In the genomic region with DNA sequence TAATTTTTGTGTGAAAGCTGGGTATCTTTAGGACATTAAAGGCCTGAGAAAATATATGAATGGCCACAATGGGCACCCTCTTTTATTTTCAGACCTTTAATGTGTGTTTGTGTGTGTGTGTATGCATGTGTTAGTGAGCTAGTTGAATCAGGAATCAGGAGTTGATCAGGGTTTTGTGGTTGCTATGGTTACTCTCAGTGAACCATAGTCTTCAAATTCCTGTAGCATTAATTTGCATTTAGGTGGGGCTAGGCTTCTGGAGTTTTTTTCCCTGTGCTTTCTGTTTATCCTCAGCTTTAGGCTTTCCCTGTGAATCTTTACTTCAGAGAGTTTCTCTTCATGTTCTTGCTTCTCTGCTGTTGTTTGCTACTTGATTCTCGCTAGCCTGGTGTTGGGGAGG, we compare ENCODE assay signal across 29 cellular contexts.
DNase-seq lines count a peak whose midpoint lies in the region; ATAC-seq, FAIRE-seq and TF ChIP-seq lines count a peak whose summit lies in the region.
"Had no signal": no experiment of that assay in that cellular context is flagged by ENCODE, and none has a peak within 500 bp of the region (broad histone marks: within the 10 kb centered on the region; RNA-seq: fewer than 3 reads in every experiment).

No MANE protein-coding gene starts in this region.

- CTCF ChIA-PET in HepG2 (lab: Yijun Ruan, JAX; ENCODE audit: low intra/inter-chr PET ratio, low total read pairs) = no interaction called here
- CTCF ChIA-PET in GM12878 (lab: Yijun Ruan, JAX) = no interaction called here

- H3K9ac ChIP-seq in HepG2 (ENCODE audit: insufficient read depth, low read depth, low read length) (no peak overlapping the region), GM12878 (ENCODE audit: control insufficient read depth, insufficient read depth, low read length) (no peak overlapping the region)
- H3K9ac ChIP-seq: BLaER1 had no signal

- no peak overlapping the region for H3K4me2 ChIP-seq in HepG2 (ENCODE audit: low read depth, low read length)
- H3K4me2 ChIP-seq in GM12878 (ENCODE audit: control insufficient read depth, insufficient read depth) = no peak overlapping the region
- H3K4me2 ChIP-seq: BLaER1 had no signal

- intact Hi-C loops in HepG2 (cut with micrococcal nuclease; ENCODE audit: unreplicated experiment) (no loop called here), right lobe of liver (cut with DNase I) (no loop called here), GM12878 (cut with micrococcal nuclease; ENCODE audit: unreplicated experiment) (no loop called here)

- H3K4me1 ChIP-seq in HepG2 (ENCODE audit: insufficient read depth, low read length) (no peaks in the 10 kb centered on the region), right lobe of liver (no peaks in the 10 kb centered on the region), GM12878 (ENCODE audit: control insufficient read depth, insufficient read depth, low read length) (no peaks in the 10 kb centered on the region)
- H3K4me1 ChIP-seq: BLaER1, HAP-1, SJCRH30, uterus had no signal

- POLR2A ChIA-PET in HepG2 (lab: Yijun Ruan, JAX) (no interaction called here), GM12878 (lab: Charles Lee) (no interaction called here)

- H4K20me1 ChIP-seq in HepG2 (ENCODE audit: insufficient read depth, low read length) = no peaks in the 10 kb centered on the region
- H4K20me1 ChIP-seq in GM12878 (ENCODE audit: control insufficient read depth, insufficient read depth) = no peaks in the 10 kb centered on the region
- H4K20me1 ChIP-seq: BLaER1 had no signal

- no peaks in the 10 kb centered on the region for H3K27me3 ChIP-seq in HepG2 (ENCODE audit: control insufficient read depth in 1 of 2, insufficient read depth in 2 of 2, low read length in 2 of 2)
- H3K27me3 ChIP-seq in right lobe of liver = no peaks in the 10 kb centered on the region
- no peaks in the 10 kb centered on the region; a peak in 1 of 4 replicates for H3K27me3 ChIP-seq in GM12878 (replicated peaks in 1 of 2; ENCODE audit: control insufficient read depth in 2 of 2, insufficient read depth in 2 of 2, low read length in 1 of 2)
- H3K27me3 ChIP-seq: BLaER1, cardiac muscle cell, ovary, SJCRH30, uterus had no signal

- H3K4me3 ChIP-seq in HepG2 (replicated peaks in 1 of 3; ENCODE audit: insufficient read depth in 1 of 3, low read depth in 2 of 3, low read length in 3 of 3) (no peak overlapping the region), right lobe of liver (no peak overlapping the region), GM12878 (no peak overlapping the region)
- H3K4me3 ChIP-seq: BLaER1, cardiac muscle cell, HAP-1, ovary, SJCRH30, uterus had no signal

- 0% methylated on average over 1 of the region's 1 CpG for WGBS in HepG2 (ENCODE audit: low lambda C conversion rate)
- 86% methylated on average over 1 of the region's 1 CpG for WGBS in right lobe of liver (ENCODE audit: insufficient coverage, low coverage, low lambda C conversion rate, missing lambda C conversion rate)
- WGBS in GM12878 (ENCODE audit: insufficient coverage, insufficient replicate concordance, low lambda C conversion rate, missing lambda C conversion rate) = 0% methylated on average over 1 of the region's 1 CpG

- RAD21 ChIA-PET in GM12878 (lab: Charles Lee; ENCODE audit: unreplicated experiment) = no interaction called here

- H3K9me3 ChIP-seq in HepG2 (ENCODE audit: low read length) (no peaks in the 10 kb centered on the region), right lobe of liver (no peaks in the 10 kb centered on the region), GM12878 (replicated peaks; ENCODE audit: control insufficient read depth, insufficient read depth, low read length) (no peaks in the 10 kb centered on the region)
- H3K9me3 ChIP-seq: BLaER1, HAP-1, ovary, SJCRH30, uterus had no signal

- H3K27ac ChIP-seq in HepG2 (ENCODE audit: extremely low read length, insufficient read depth, low read length) = no peak overlapping the region
- no peak overlapping the region for H3K27ac ChIP-seq in right lobe of liver
- H3K27ac ChIP-seq in GM12878 (ENCODE audit: control insufficient read depth, insufficient read depth) = no peak overlapping the region
- H3K27ac ChIP-seq: BLaER1, cardiac muscle cell, ovary, SJCRH30, uterus had no signal

- DNase-seq in HepG2 (ENCODE audit: low spot score) = no peak
- no peak for DNase-seq in right lobe of liver
- DNase-seq in GM12878 (ENCODE audit: low read depth, low spot score) = no peak
- DNase-seq in iPS-NIHi11 (ENCODE audit: low spot score) = peak; percentile 26
- DNase-seq in GM13976 (ENCODE audit: low spot score) = no peak
- DNase-seq: activated CD4-positive, alpha-beta T cell treated with anti-CD3 and anti-CD28 coated beads for 4 hours; foreskin melanocyte; hippocampal formation; kidney glomerular epithelial cell; mesenchymal stem cell; naive B cell; NCI-H1436 treated with DMSO at 0.1 percent for 48 hours; NCI-H2171; NCI-H774; OCI-M1; ovary; SJCRH30; T-helper 1 cell; uterus had no signal

- H3K79me2 ChIP-seq in HepG2 (ENCODE audit: insufficient read depth, low read length) (no peaks in the 10 kb centered on the region), GM12878 (ENCODE audit: control insufficient read depth, insufficient read depth, low read length) (no peaks in the 10 kb centered on the region)

- TF ChIP-seq RAD21 in HepG2 (CRISPR knock-in tag; IDR thresholded peaks at IDR 0.05) (no peak), GM12878 (IDR thresholded peaks at IDR 0.05; ENCODE audit: insufficient read depth, low read depth, low read length) (no peak)

- SMC1A ChIA-PET in GM12878 (lab: Charles Lee; ENCODE audit: uncharacterized antibody, unreplicated experiment) = no interaction called here

- H3K36me3 ChIP-seq in HepG2 (replicated peaks in 1 of 2; ENCODE audit: control insufficient read depth in 1 of 2, insufficient read depth in 2 of 2, low read length in 2 of 2) (no peaks in the 10 kb centered on the region), right lobe of liver (no peaks in the 10 kb centered on the region), GM12878 (ENCODE audit: control insufficient read depth in 2 of 2, insufficient read depth in 2 of 2, low read length in 1 of 2) (no peaks in the 10 kb centered on the region)
- H3K36me3 ChIP-seq: BLaER1, cardiac muscle cell, HAP-1, ovary, SJCRH30, uterus had no signal

- ATAC-seq in HepG2 (no peak), right lobe of liver (no peak), GM12878 (no peak), HG02642 (IDR thresholded peaks at IDR 0.05; ENCODE audit: poor library complexity, unreplicated experiment) (no peak), HG02588 (IDR thresholded peaks at IDR 0.05; ENCODE audit: unreplicated experiment) (no peak), GM18517 (IDR thresholded peaks at IDR 0.05; ENCODE audit: unreplicated experiment) (no peak)
- ATAC-seq: sciatic nerve; stimulated activated effector memory CD8-positive, alpha-beta T cell treated with anti-CD3 and anti-CD28 coated beads, Interleukin-12 subunit alpha, Interleukin-12 subunit beta, amount 100 ng/mL, for 72 hours had no signal

- TF ChIP-seq POLR2A in HepG2 (IDR thresholded peaks at IDR 0.05; ENCODE audit: insufficient read depth in 1 of 2, low read depth in 2 of 2, low read length in 2 of 2) = no peak
- TF ChIP-seq POLR2A in right lobe of liver (IDR thresholded peaks at IDR 0.05) = no peak
- no peak for TF ChIP-seq POLR2A in GM12878 (IDR thresholded peaks at IDR 0.05; ENCODE audit: low read depth, low read length)

- no peak for FAIRE-seq in HepG2 (lab: Jason Lieb, UNC)
- FAIRE-seq in GM12878 (lab: Jason Lieb, UNC) = no peak
- FAIRE-seq: D721Med, GM12891 had no signal

- TF ChIP-seq EP300 in HepG2 (IDR thresholded peaks at IDR 0.05; ENCODE audit: low read depth in 2 of 2, low read length in 2 of 2) (no peak), HepG2 (CRISPR knock-in tag; IDR thresholded peaks at IDR 0.05; ENCODE audit: borderline replicate concordance) (no peak), GM12878 (IDR thresholded peaks at IDR 0.05; ENCODE audit: borderline replicate concordance in 1 of 2, control insufficient read depth in 1 of 2, low read depth in 2 of 2, low read length in 2 of 2) (no peak)

- no peak overlapping the region for H2AFZ ChIP-seq in HepG2 (ENCODE audit: low read length)
- H2AFZ ChIP-seq in GM12878 (ENCODE audit: control insufficient read depth, low read depth, low read length) = no peak overlapping the region

- BruUV-seq in HepG2 (replicated peaks; lab: Mats Ljungman, UMichigan) (no TSS peak), GM12878 (replicated peaks; lab: Mats Ljungman, UMichigan) (no TSS peak)

- TF ChIP-seq CTCF in HepG2 (CRISPR knock-in tag; IDR thresholded peaks at IDR 0.05) (no peak), right lobe of liver (IDR thresholded peaks at IDR 0.05) (no peak), GM12878 (IDR thresholded peaks at IDR 0.05 in 2 of 3, conservative IDR thresholded peaks at IDR 0.05 in 1 of 3; ENCODE audit: control insufficient read depth in 2 of 3, extremely low read depth in 1 of 3, insufficient read depth in 1 of 3, low read depth in 3 of 3, low read length in 3 of 3) (no peak), GM13976 (IDR thresholded peaks at IDR 0.05; ENCODE audit: borderline replicate concordance, control extremely low read depth, extremely low read depth, insufficient read depth, missing control alignments) (no peak)

- in situ Hi-C loops in HepG2 (cut with HindIII; ENCODE audit: extremely low pct_ligation_motif_present, low pct_unique_long_range_greater_than_20kb) (no loop called here), GM12878 (cut with MboI) (no loop called here), GM13976 (cut with MboI; ENCODE audit: low sequenced_read_pairs, unreplicated experiment) (no loop called here)

TF ChIP-seq in GM12878, 131 proteins besides CTCF, POLR2A, EP300 and RAD21:
- no peak for TF ChIP-seq HDGF (IDR thresholded peaks at IDR 0.05)
- TF ChIP-seq RCOR1 (conservative IDR thresholded peaks at IDR 0.05; ENCODE audit: low read depth, low read length) = no peak
- 0 out of 2 replicates have a peak, but pooled peaks have one; percentile 21 for TF ChIP-seq BMI1 (IDR thresholded peaks at IDR 0.05; ENCODE audit: borderline replicate concordance)
- TF ChIP-seq KAT2A (conservative IDR thresholded peaks at IDR 0.05; ENCODE audit: control insufficient read depth, low read depth, low read length) = no peak
